8 cellular contexts compared by ENCODE assay signal in genomic region chr10:100009793-100010676, GRCh38. TPM values are rescaled to one million over a fixed set of nuclear protein-coding genes. Genes with fewer than 3 reads are reported as not detected.
DNase-seq lines count a peak whose midpoint lies in the region; ATAC-seq and TF ChIP-seq lines count a peak whose summit lies in the region.

Gene DNMBP, minus strand, starts transcription at chr10:100009947. Its CDS starts 37,823 bp downstream, at chr10:99972124.

- ATAC-seq in GM18511 (IDR thresholded peaks at IDR 0.05; ENCODE audit: unreplicated experiment): peak; percentile 66
- peak; percentile 66 for ATAC-seq in HG02981 (IDR thresholded peaks at IDR 0.05; ENCODE audit: unreplicated experiment)
- ATAC-seq in left lung: peak; percentile 91

- in situ Hi-C loops in ACHN (cut with HindIII; ENCODE audit: low pct_ligation_motif_present, low pct_unique_long_range_greater_than_20kb, low sequenced_read_pairs): no loop called here

- peak; percentile 89 for DNase-seq in ACHN
- DNase-seq in NCI-H226: peak; percentile 78
- peak; percentile 76 for DNase-seq in activated CD4-positive, alpha-beta T cell treated with anti-CD3 and anti-CD28 coated beads, Interleukin-2, amount 10 ng/mL, durations not matched to agents 7 days and 5 days
- DNase-seq in left lung: peak; percentile 85 to 96
- DNase-seq in stimulated activated CD4-positive, alpha-beta T cell treated with anti-CD3 and anti-CD28 coated beads, Interleukin-2, amount 100 ng/mL, for 4 hours (ENCODE audit: low read depth): peak; percentile 78

- H3K27ac Mint-ChIP-seq in activated CD4-positive, alpha-beta T cell treated with anti-CD3 and anti-CD28 coated beads, Interleukin-2, amount 10 ng/mL, durations not matched to agents 7 days and 5 days: peak within 1 kb of the TSS; percentile 81
- peak within 1 kb of the TSS; percentile 87 for H3K27ac Mint-ChIP-seq in dendritic cell treated with granulocyte-macrophage colony-stimulating factor and Interleukin-4, amounts not matched to agents 40 ng/mL and 50 ng/mL, for 4 days

- H3K9me3 Mint-ChIP-seq in activated CD4-positive, alpha-beta T cell treated with anti-CD3 and anti-CD28 coated beads, Interleukin-2, amount 10 ng/mL, durations not matched to agents 7 days and 5 days: no peaks in the 10 kb centered on the region
- no peaks in the 10 kb centered on the region for H3K9me3 Mint-ChIP-seq in dendritic cell treated with granulocyte-macrophage colony-stimulating factor and Interleukin-4, amounts not matched to agents 40 ng/mL and 50 ng/mL, for 4 days

- peaks cover 28% of the 10 kb centered on the region for H3K27me3 Mint-ChIP-seq in activated CD4-positive, alpha-beta T cell treated with anti-CD3 and anti-CD28 coated beads, Interleukin-2, amount 10 ng/mL, durations not matched to agents 7 days and 5 days
- peaks cover 15% of the 10 kb centered on the region for H3K27me3 Mint-ChIP-seq in dendritic cell treated with granulocyte-macrophage colony-stimulating factor and Interleukin-4, amounts not matched to agents 40 ng/mL and 50 ng/mL, for 4 days

- H3K4me1 Mint-ChIP-seq in activated CD4-positive, alpha-beta T cell treated with anti-CD3 and anti-CD28 coated beads, Interleukin-2, amount 10 ng/mL, durations not matched to agents 7 days and 5 days: peaks cover 38% of the 10 kb centered on the region
- peaks cover 48% of the 10 kb centered on the region for H3K4me1 Mint-ChIP-seq in dendritic cell treated with granulocyte-macrophage colony-stimulating factor and Interleukin-4, amounts not matched to agents 40 ng/mL and 50 ng/mL, for 4 days (ENCODE audit: low read depth)

- H3K4me3 Mint-ChIP-seq in activated CD4-positive, alpha-beta T cell treated with anti-CD3 and anti-CD28 coated beads, Interleukin-2, amount 10 ng/mL, durations not matched to agents 7 days and 5 days: peak within 1 kb of the TSS; percentile 87
- peak within 1 kb of the TSS; percentile 88 for H3K4me3 Mint-ChIP-seq in dendritic cell treated with granulocyte-macrophage colony-stimulating factor and Interleukin-4, amounts not matched to agents 40 ng/mL and 50 ng/mL, for 4 days

- POLR2A ChIA-PET in activated CD4-positive, alpha-beta T cell treated with anti-CD3 and anti-CD28 coated beads, Interleukin-2, amount 10 ng/mL, durations not matched to agents 7 days and 5 days (lab: Charles Lee): no interaction called here

- peak within 1 kb of the TSS; percentile 77 to 83 for H3K27ac ChIP-seq in left lung

- peak within 1 kb of the TSS; percentile 65 to 75 for H3K4me3 ChIP-seq in left lung

- H3K36me3 ChIP-seq in left lung: no peaks in the 10 kb centered on the region

- H3K36me3 Mint-ChIP-seq in activated CD4-positive, alpha-beta T cell treated with anti-CD3 and anti-CD28 coated beads, Interleukin-2, amount 10 ng/mL, durations not matched to agents 7 days and 5 days (ENCODE audit: low read depth): no peaks in the 10 kb centered on the region
- H3K36me3 Mint-ChIP-seq in dendritic cell treated with granulocyte-macrophage colony-stimulating factor and Interleukin-4, amounts not matched to agents 40 ng/mL and 50 ng/mL, for 4 days (ENCODE audit: low read depth): no peaks in the 10 kb centered on the region

- TF ChIP-seq CTCF in left lung (IDR thresholded peaks at IDR 0.05): peak; percentile 24 to 59

- peaks cover 8 to 50% of the 10 kb centered on the region in 2 donors for H3K4me1 ChIP-seq in left lung

- H3K9me3 ChIP-seq in left lung: no peaks in the 10 kb centered on the region

- H3K27me3 ChIP-seq in left lung: no peaks in the 10 kb centered on the region

- intact Hi-C loops in dendritic cell treated with granulocyte-macrophage colony-stimulating factor and Interleukin-4, amounts not matched to agents 40 ng/mL and 50 ng/mL, for 4 days (cut with micrococcal nuclease): loop anchor here (2.0 kb wide), 1 partner anchor 37 kb away; no protein-coding TSS in a partner anchor
- intact Hi-C loops in left lung (cut with DNase I): no loop called here

- CTCF ChIA-PET in activated CD4-positive, alpha-beta T cell treated with anti-CD3 and anti-CD28 coated beads, Interleukin-2, amount 10 ng/mL, durations not matched to agents 7 days and 5 days (lab: Charles Lee): interaction anchor here (0.7 to 2.6 kb wide), 12 partner anchors 8 to 164 kb away, joined by 3 to 16 read pairs (median 4); no protein-coding TSS in a partner anchor

RNA-seq across cellular contexts. Expression of gene DNMBP, which starts in this region (rescaled TPM):
- 1 to 10 TPM; 2.9 to 3.2 TPM for total RNA-seq in activated CD4-positive, alpha-beta T cell treated with anti-CD3 and anti-CD28 coated beads, Interleukin-2, amount 10 ng/mL, durations not matched to agents 7 days and 5 days
- 10 to 100 TPM; 14.8 to 15.8 TPM for total RNA-seq in left lung

Comparison
In these comparisons a context has a peak if more than half of its experiments do, and no peak if none do; other contexts are left out.
1. Peak in every context shown above with its lines: DNase-seq, ATAC-seq, H3K4me3 ChIP-seq and H3K27ac ChIP-seq.